ENCODE assay signal across 17 cellular contexts in genomic region chr16:54076006-54076504, GRCh38.
DNase-seq lines count a peak whose midpoint lies in the region; ATAC-seq and TF ChIP-seq lines count a peak whose summit lies in the region.
"Had no signal": no experiment of that assay in that cellular context is flagged by ENCODE, and none has a peak within 500 bp of the region (broad histone marks: within the 10 kb centered on the region; RNA-seq: fewer than 3 reads in every experiment).

No MANE protein-coding gene starts in this region.

- H3K27me3 Mint-ChIP-seq in activated T-helper 2 cell treated with anti-CD3 and anti-CD28 coated beads, Interferon-gamma antibody, Interleukin-2, Interleukin-4, amounts not matched to agents 10 μg/mL and 5 μg/mL and 100 μg/mL, durations not matched to agents 14 hours and 24 hours and 36 hours (ENCODE audit: low read depth), result no peaks in the 10 kb centered on the region
- H3K27me3 Mint-ChIP-seq: CD4-positive, alpha-beta memory T cell; IgD-negative memory B cell had no signal

- no peaks in the 10 kb centered on the region for H3K36me3 ChIP-seq in WERI-Rb-1
- H3K36me3 ChIP-seq: BE2C had no signal

- H3K4me3 Mint-ChIP-seq in activated T-helper 2 cell treated with anti-CD3 and anti-CD28 coated beads, Interferon-gamma antibody, Interleukin-2, Interleukin-4, amounts not matched to agents 10 μg/mL and 5 μg/mL and 100 μg/mL, durations not matched to agents 14 hours and 24 hours and 36 hours (ENCODE audit: low read depth), result no peak overlapping the region
- H3K4me3 Mint-ChIP-seq: CD4-positive, alpha-beta memory T cell; IgD-negative memory B cell had no signal

- intact Hi-C loops in activated T-helper 2 cell treated with anti-CD3 and anti-CD28 coated beads, Interferon-gamma antibody, Interleukin-2, Interleukin-4, amounts not matched to agents 10 μg/mL and 5 μg/mL and 100 μg/mL, durations not matched to agents 14 hours and 24 hours and 36 hours (cut with micrococcal nuclease), result no loop called here
- intact Hi-C loops in dorsolateral prefrontal cortex (cut with DNase I), result no loop called here

- H3K9me3 ChIP-seq in WERI-Rb-1 (ENCODE audit: severe bottlenecking), result no peaks in the 10 kb centered on the region
- H3K9me3 ChIP-seq: BE2C had no signal

- H3K27me3 ChIP-seq in WERI-Rb-1 (ENCODE audit: insufficient read depth, low read depth, severe bottlenecking), result no peaks in the 10 kb centered on the region
- no peaks in the 10 kb centered on the region for H3K27me3 ChIP-seq in dorsolateral prefrontal cortex
- H3K27me3 ChIP-seq: BE2C had no signal

- no peak overlapping the region for H3K27ac Mint-ChIP-seq in activated T-helper 2 cell treated with anti-CD3 and anti-CD28 coated beads, Interferon-gamma antibody, Interleukin-2, Interleukin-4, amounts not matched to agents 10 μg/mL and 5 μg/mL and 100 μg/mL, durations not matched to agents 14 hours and 24 hours and 36 hours
- H3K27ac Mint-ChIP-seq: CD4-positive, alpha-beta memory T cell; IgD-negative memory B cell had no signal

- DNase-seq in HEK293T (ENCODE audit: extremely low spot score) (no peak), WERI-Rb-1 (peak; percentile 11), kidney tubule cell (ENCODE audit: low spot score) (peak; percentile 13), NCI-H748 treated with DMSO at 0.1 percent for 48 hours (lab: John Stamatoyannopoulos, UW) (no peak), dorsolateral prefrontal cortex (no peak)
- DNase-seq in activated T-helper 2 cell treated with anti-CD3 and anti-CD28 coated beads, Interferon-gamma antibody, Interleukin-2, Interleukin-4, amounts not matched to agents 10 μg/mL and 5 μg/mL and 100 μg/mL, durations not matched to agents 14 hours and 24 hours and 36 hours (ENCODE audit: low spot score), result no peak
- DNase-seq: BE2C; CD4-positive, alpha-beta memory T cell; DMS79 treated with DMSO at 0.1 percent for 48 hours; EL; GF-D8; GM23248 had no signal

- CTCF ChIA-PET in HEK293T (lab: Yijun Ruan, JAX), result interaction anchor here (0.6 kb wide), 1 partner anchor 38 kb away, joined by 4 read pairs; no protein-coding TSS in a partner anchor

- POLR2A ChIA-PET in HEK293T (lab: Yijun Ruan, JAX), result no interaction called here

- H3K27ac ChIP-seq in 22Rv1 (peak overlapping the region; percentile 17; the same call in 1 of the 2 replicates), WERI-Rb-1 (no peak overlapping the region), dorsolateral prefrontal cortex (no peak overlapping the region)
- H3K27ac ChIP-seq: C4-2B, GM23248 had no signal

- H3K4me3 ChIP-seq in WERI-Rb-1 (ENCODE audit: low read depth, low read length) (no peak overlapping the region), dorsolateral prefrontal cortex (no peak overlapping the region)
- H3K4me3 ChIP-seq: GM23248 had no signal

- H3K4me1 Mint-ChIP-seq in activated T-helper 2 cell treated with anti-CD3 and anti-CD28 coated beads, Interferon-gamma antibody, Interleukin-2, Interleukin-4, amounts not matched to agents 10 μg/mL and 5 μg/mL and 100 μg/mL, durations not matched to agents 14 hours and 24 hours and 36 hours (ENCODE audit: low read depth), result no peaks in the 10 kb centered on the region
- H3K4me1 Mint-ChIP-seq: IgD-negative memory B cell had no signal

- no peak for ATAC-seq in GM19397 (IDR thresholded peaks at IDR 0.05; ENCODE audit: unreplicated experiment)
- ATAC-seq: HCT116 had no signal

- H3K36me3 Mint-ChIP-seq in activated T-helper 2 cell treated with anti-CD3 and anti-CD28 coated beads, Interferon-gamma antibody, Interleukin-2, Interleukin-4, amounts not matched to agents 10 μg/mL and 5 μg/mL and 100 μg/mL, durations not matched to agents 14 hours and 24 hours and 36 hours (ENCODE audit: low read depth), result no peaks in the 10 kb centered on the region

- H3K9me3 Mint-ChIP-seq in activated T-helper 2 cell treated with anti-CD3 and anti-CD28 coated beads, Interferon-gamma antibody, Interleukin-2, Interleukin-4, amounts not matched to agents 10 μg/mL and 5 μg/mL and 100 μg/mL, durations not matched to agents 14 hours and 24 hours and 36 hours, result no peaks in the 10 kb centered on the region
- H3K9me3 Mint-ChIP-seq: CD4-positive, alpha-beta memory T cell; IgD-negative memory B cell had no signal

- TF ChIP-seq CTCF in 22Rv1 (IDR thresholded peaks at IDR 0.05) (no peak), WERI-Rb-1 (IDR thresholded peaks at IDR 0.05; ENCODE audit: low read depth, low read length) (no peak), dorsolateral prefrontal cortex (IDR thresholded peaks at IDR 0.05 in 54 of 56, conservative IDR thresholded peaks at IDR 0.05 in 2 of 56; ENCODE audit: low read depth in 1 of 56, partially characterized antibody in 56 of 56) (no peak)

TF ChIP-seq in HEK293T, 16 proteins besides CTCF, POLR2A, EP300 and RAD21:
- TF ChIP-seq PKNOX1 (IDR thresholded peaks at IDR 0.05) (0 out of 2 replicates have a peak, but pooled peaks have one; percentile 13), LEF1 (IDR thresholded peaks at IDR 0.05; ENCODE audit: borderline replicate concordance) (no peak)

Comparison
In these comparisons a context has a peak if more than half of its experiments do, and no peak if none do; other contexts are left out.
1. DNase-seq: peak in WERI-Rb-1 (single experiment) and kidney tubule cell (single experiment); none in HEK293T (single experiment), NCI-H748 treated with DMSO at 0.1 percent for 48 hours (single experiment), activated T-helper 2 cell treated with anti-CD3 and anti-CD28 coated beads, Interferon-gamma antibody, Interleukin-2, Interleukin-4, amounts not matched to agents 10 μg/mL and 5 μg/mL and 100 μg/mL, durations not matched to agents 14 hours and 24 hours and 36 hours (single experiment) and dorsolateral prefrontal cortex (0 of 10).